29 cellular contexts compared by ENCODE assay signal in the genomic region with DNA sequence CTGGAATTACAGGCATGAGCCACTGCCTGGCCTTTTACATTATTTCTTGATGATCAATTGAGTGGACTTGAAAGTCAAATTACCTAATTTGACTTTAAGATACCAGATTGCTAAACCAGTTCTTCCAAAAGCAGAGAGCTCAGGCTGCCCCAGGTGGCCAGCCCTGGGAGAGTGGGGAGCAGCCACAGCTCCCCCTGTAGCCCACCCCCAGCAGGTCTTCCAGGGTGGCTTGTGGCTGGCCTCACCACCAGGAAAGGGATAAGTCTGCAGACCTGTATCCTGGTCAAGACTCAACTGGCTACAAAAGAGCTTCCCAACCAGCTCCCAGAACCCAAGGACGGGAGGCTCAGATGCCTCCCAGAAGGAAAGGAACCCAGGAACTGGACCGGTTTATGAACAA.
"Had no signal": no experiment of that assay in that cellular context is flagged by ENCODE, and none has a peak within 500 bp of the region (broad histone marks: within the 10 kb centered on the region; RNA-seq: fewer than 3 reads in every experiment).

No MANE protein-coding gene starts in this region.

- H3K4me3 ChIP-seq: adrenal gland, SJCRH30, SK-N-MC had no signal

- H3K27me3 ChIP-seq: adrenal gland, SJCRH30 had no signal

- H3K36me3 ChIP-seq: adrenal gland, SJCRH30 had no signal

- H3K4me3 Mint-ChIP-seq: activated B cell treated with CpG ODN at 0.5 μM for 24 hours; activated CD4-positive, alpha-beta memory T cell treated with anti-CD3 and anti-CD28 coated beads for 36 hours; activated naive CD4-positive, alpha-beta T cell treated with anti-CD3 and anti-CD28 coated beads for 36 hours; activated T-cell treated with anti-CD3 and anti-CD28 coated beads, Interleukin-2, amount 50 U/mL, for 4 hours; activated T-helper 1 cell treated with anti-CD3 and anti-CD28 coated beads, Interleukin-12 subunit alpha, Interleukin-12 subunit beta, Interleukin-2, Interleukin-4 antibody, amounts not matched to agents 30 ng/mL and 10 ng/mL and 1 ng/mL, durations not matched to agents 14 hours and 24 hours and 36 hours; brain; T-helper 1 cell treated with Interleukin-12 subunit alpha and Interleukin-12 subunit beta and Interleukin-4 antibody, amounts not matched to agents 30 μg/mL and 1 μg/mL, for 36 hours; T-helper 2 cell treated with Interferon-gamma antibody and Interleukin-4, amounts not matched to agents 5 μg/mL and 100 μg/mL, for 36 hours had no signal

- H3K4me1 Mint-ChIP-seq: activated B cell treated with CpG ODN at 0.5 μM for 24 hours had no signal

- H3K36me3 Mint-ChIP-seq: activated CD4-positive, alpha-beta memory T cell treated with anti-CD3 and anti-CD28 coated beads for 36 hours; activated naive CD4-positive, alpha-beta T cell treated with anti-CD3 and anti-CD28 coated beads, Interleukin-2, amount 50 U/mL, for 72 hours had no signal

- H3K27ac Mint-ChIP-seq: activated B cell treated with CpG ODN at 0.5 μM for 24 hours; activated CD4-positive, alpha-beta memory T cell treated with anti-CD3 and anti-CD28 coated beads for 36 hours; activated naive CD4-positive, alpha-beta T cell treated with anti-CD3 and anti-CD28 coated beads for 36 hours; activated naive CD4-positive, alpha-beta T cell treated with anti-CD3 and anti-CD28 coated beads, Interleukin-2, amount 50 U/mL, for 72 hours; activated T-helper 1 cell treated with anti-CD3 and anti-CD28 coated beads, Interleukin-12 subunit alpha, Interleukin-12 subunit beta, Interleukin-2, Interleukin-4 antibody, amounts not matched to agents 30 ng/mL and 10 ng/mL and 1 ng/mL, durations not matched to agents 14 hours and 24 hours and 36 hours; T-helper 1 cell treated with Interleukin-12 subunit alpha and Interleukin-12 subunit beta and Interleukin-4 antibody, amounts not matched to agents 30 μg/mL and 1 μg/mL, for 36 hours; T-helper 2 cell treated with Interferon-gamma antibody and Interleukin-4, amounts not matched to agents 5 μg/mL and 100 μg/mL, for 36 hours had no signal

- H3K27me3 Mint-ChIP-seq: activated B cell treated with CpG ODN at 0.5 μM for 24 hours, brain had no signal

- DNase-seq: activated B cell treated with CpG ODN at 0.5 μM for 24 hours; activated CD4-positive, alpha-beta memory T cell treated with anti-CD3 and anti-CD28 coated beads for 36 hours; activated CD4-positive, alpha-beta T cell treated with anti-CD3 and anti-CD28 coated beads for 4 hours; activated CD4-positive, alpha-beta T cell treated with anti-CD3 and anti-CD28 coated beads, Interleukin-2, amount 50 U/mL, for 1 hour; activated CD4-positive, CD25-positive, alpha-beta regulatory T cell treated with anti-CD3 and anti-CD28 coated beads, Interleukin-2, amount 50 U/mL, for 72 hours; activated CD8-positive, alpha-beta memory T cell treated with anti-CD3 and anti-CD28 coated beads, Interleukin-2, amount 50 U/mL, for 4 hours; activated gamma-delta T cell treated with Interleukin-2 at 50 U/mL for 16 hours; activated naive CD4-positive, alpha-beta T cell treated with anti-CD3 and anti-CD28 coated beads for 36 hours; activated T-cell treated with anti-CD3 and anti-CD28 coated beads for 4 hours; activated T-cell treated with anti-CD3 and anti-CD28 coated beads, Interleukin-2, amount 50 U/mL, for 4 hours; adrenal gland; caudate nucleus; MM.1S; NCI-H1092 treated with DMSO at 0.1 percent for 48 hours; NCI-H1417; NCI-H187; NCI-H2029 treated with DMSO at 0.1 percent for 48 hours; NCI-H2107; NCI-H2227 treated with DMSO at 0.1 percent for 48 hours; NCI-H446; NCI-H510A treated with DMSO at 0.1 percent for 48 hours; SHP77; SJCRH30 had no signal

- ATAC-seq: activated naive CD4-positive, alpha-beta T cell treated with anti-CD3 and anti-CD28 coated beads, Interleukin-2, amount 50 U/mL, for 72 hours; activated T-cell treated with anti-CD3 and anti-CD28 coated beads, Interleukin-2, amount 50 U/mL, for 4 hours had no signal

- H3K27ac ChIP-seq: adrenal gland, SJCRH30, SK-N-MC had no signal

- H3K4me1 ChIP-seq: adrenal gland, SJCRH30 had no signal
